ENCODE assay signal across 32 cellular contexts in genomic region chr6:3958255-3958654, GRCh38.
"Had no signal": no experiment of that assay in that cellular context is flagged by ENCODE, and none has a peak within 500 bp of the region (broad histone marks: within the 10 kb centered on the region; RNA-seq: fewer than 3 reads in every experiment).

No MANE protein-coding gene starts in this region.

- H3K9me3 ChIP-seq: adrenal gland, esophagus muscularis mucosa, gastrocnemius medialis had no signal

- H3K36me3 Mint-ChIP-seq: brain had no signal

- ATAC-seq: activated CD4-positive, alpha-beta T cell treated with anti-CD3 and anti-CD28 coated beads for 36 hours; activated CD8-positive, alpha-beta memory T cell treated with anti-CD3 and anti-CD28 coated beads, Interleukin-2, amount 10 ng/mL, durations not matched to agents 7 days and 5 days; activated CD8-positive, alpha-beta T cell treated with anti-CD3 and anti-CD28 coated beads, Interleukin-2, amount 10 ng/mL, durations not matched to agents 7 days and 5 days; effector memory CD8-positive, alpha-beta T cell; foreskin keratinocyte; gastrocnemius medialis had no signal

- H3K27ac ChIP-seq: adrenal gland, esophagus muscularis mucosa, foreskin keratinocyte, gastrocnemius medialis had no signal

- H3K27ac Mint-ChIP-seq: activated CD4-positive, alpha-beta memory T cell treated with anti-CD3 and anti-CD28 coated beads for 36 hours; activated CD4-positive, alpha-beta T cell treated with anti-CD3 and anti-CD28 coated beads for 36 hours; activated CD4-positive, alpha-beta T cell treated with anti-CD3 and anti-CD28 coated beads, Interleukin-2, amount 10 ng/mL, durations not matched to agents 24 days and 14 days; activated CD8-positive, alpha-beta memory T cell treated with anti-CD3 and anti-CD28 coated beads, Interleukin-2, amount 10 ng/mL, durations not matched to agents 7 days and 5 days; activated CD8-positive, alpha-beta T cell treated with anti-CD3 and anti-CD28 coated beads, Interleukin-2, amount 10 ng/mL, durations not matched to agents 7 days and 5 days; activated naive CD4-positive, alpha-beta T cell treated with anti-CD3 and anti-CD28 coated beads for 36 hours; activated naive CD4-positive, alpha-beta T cell treated with anti-CD3 and anti-CD28 coated beads, Interleukin-2, amount 50 U/mL, for 24 hours; activated naive CD8-positive, alpha-beta T cell treated with anti-CD3 and anti-CD28 coated beads for 36 hours; activated naive CD8-positive, alpha-beta T cell treated with anti-CD3 and anti-CD28 coated beads, Interleukin-2, amount 50 U/mL, for 24 hours; activated T-helper 1 cell treated with anti-CD3 and anti-CD28 coated beads, Interleukin-12 subunit alpha, Interleukin-12 subunit beta, Interleukin-2, Interleukin-4 antibody, amounts not matched to agents 30 ng/mL and 10 ng/mL and 1 ng/mL, durations not matched to agents 14 hours and 24 hours and 36 hours; activated T-helper 2 cell treated with anti-CD3 and anti-CD28 coated beads, Interferon-gamma antibody, Interleukin-2, Interleukin-4, amounts not matched to agents 10 μg/mL and 5 μg/mL and 100 μg/mL, durations not matched to agents 14 hours and 24 hours and 36 hours; brain; effector memory CD8-positive, alpha-beta T cell had no signal

- H3K36me3 ChIP-seq: adrenal gland, esophagus muscularis mucosa, gastrocnemius medialis had no signal

- H3K4me3 Mint-ChIP-seq: activated CD4-positive, alpha-beta memory T cell treated with anti-CD3 and anti-CD28 coated beads for 36 hours; activated CD4-positive, alpha-beta T cell treated with anti-CD3 and anti-CD28 coated beads for 36 hours; activated CD4-positive, alpha-beta T cell treated with anti-CD3 and anti-CD28 coated beads, Interleukin-2, amount 10 ng/mL, durations not matched to agents 24 days and 14 days; activated CD8-positive, alpha-beta memory T cell treated with anti-CD3 and anti-CD28 coated beads, Interleukin-2, amount 10 ng/mL, durations not matched to agents 7 days and 5 days; activated CD8-positive, alpha-beta T cell treated with anti-CD3 and anti-CD28 coated beads, Interleukin-2, amount 10 ng/mL, durations not matched to agents 7 days and 5 days; activated naive CD4-positive, alpha-beta T cell treated with anti-CD3 and anti-CD28 coated beads for 36 hours; activated naive CD4-positive, alpha-beta T cell treated with anti-CD3 and anti-CD28 coated beads, Interleukin-2, amount 50 U/mL, for 24 hours; activated naive CD8-positive, alpha-beta T cell treated with anti-CD3 and anti-CD28 coated beads for 36 hours; activated naive CD8-positive, alpha-beta T cell treated with anti-CD3 and anti-CD28 coated beads, Interleukin-2, amount 50 U/mL, for 24 hours; activated T-helper 1 cell treated with anti-CD3 and anti-CD28 coated beads, Interleukin-12 subunit alpha, Interleukin-12 subunit beta, Interleukin-2, Interleukin-4 antibody, amounts not matched to agents 30 ng/mL and 10 ng/mL and 1 ng/mL, durations not matched to agents 14 hours and 24 hours and 36 hours; brain; effector memory CD8-positive, alpha-beta T cell had no signal

- H3K4me1 ChIP-seq: adrenal gland, gastrocnemius medialis had no signal

- DNase-seq: activated CD4-positive, alpha-beta memory T cell treated with anti-CD3 and anti-CD28 coated beads for 36 hours; activated CD4-positive, alpha-beta T cell treated with anti-CD3 and anti-CD28 coated beads for 36 hours; activated CD4-positive, alpha-beta T cell treated with anti-CD3 and anti-CD28 coated beads, Interleukin-2, amount 10 ng/mL, durations not matched to agents 24 days and 14 days; activated CD4-positive, CD25-positive, alpha-beta regulatory T cell; activated CD4-positive, CD25-positive, alpha-beta regulatory T cell treated with anti-CD3 and anti-CD28 coated beads, Interleukin-2, amount 50 U/mL, for 72 hours; activated CD8-positive, alpha-beta memory T cell treated with anti-CD3 and anti-CD28 coated beads, Interleukin-2, amount 10 ng/mL, durations not matched to agents 7 days and 5 days; activated CD8-positive, alpha-beta memory T cell treated with anti-CD3 and anti-CD28 coated beads, Interleukin-2, amount 50 U/mL, for 4 hours; activated CD8-positive, alpha-beta T cell treated with anti-CD3 and anti-CD28 coated beads, Interleukin-2, amount 10 ng/mL, durations not matched to agents 7 days and 5 days; activated effector memory CD4-positive, alpha-beta T cell treated with anti-CD3 and anti-CD28 coated beads, Interleukin-2, amount 50 U/mL, for 16 hours; activated naive CD4-positive, alpha-beta T cell treated with anti-CD3 and anti-CD28 coated beads for 36 hours; activated naive CD8-positive, alpha-beta T cell treated with anti-CD3 and anti-CD28 coated beads for 36 hours; activated naive CD8-positive, alpha-beta T cell treated with anti-CD3 and anti-CD28 coated beads, Interleukin-2, amount 50 U/mL, for 24 hours; activated T-cell treated with anti-CD3 and anti-CD28 coated beads, Interleukin-2, amount 50 U/mL, for 1 hour; activated T-cell treated with anti-CD3 and anti-CD28 coated beads, Interleukin-2, amount 50 U/mL, for 48 hours; adrenal gland; amygdala; aorta; caudate nucleus; cortex of kidney; dermis blood vessel endothelial cell; effector CD4-positive, alpha-beta T cell; effector memory CD8-positive, alpha-beta T cell; erythroblast; foreskin keratinocyte; gastrocnemius medialis; glutamatergic neuron; T-helper 2 cell had no signal

- H3K4me3 ChIP-seq: adrenal gland, esophagus muscularis mucosa, gastrocnemius medialis had no signal

- H3K9me3 Mint-ChIP-seq: activated CD4-positive, alpha-beta T cell treated with anti-CD3 and anti-CD28 coated beads, Interleukin-2, amount 10 ng/mL, durations not matched to agents 24 days and 14 days had no signal

- H3K27me3 ChIP-seq: adrenal gland, esophagus muscularis mucosa, foreskin keratinocyte, gastrocnemius medialis had no signal

- H3K4me1 Mint-ChIP-seq: activated CD4-positive, alpha-beta T cell treated with anti-CD3 and anti-CD28 coated beads for 36 hours; activated CD4-positive, alpha-beta T cell treated with anti-CD3 and anti-CD28 coated beads, Interleukin-2, amount 10 ng/mL, durations not matched to agents 24 days and 14 days; activated naive CD4-positive, alpha-beta T cell treated with anti-CD3 and anti-CD28 coated beads, Interleukin-2, amount 50 U/mL, for 24 hours; activated naive CD8-positive, alpha-beta T cell treated with anti-CD3 and anti-CD28 coated beads for 36 hours; activated naive CD8-positive, alpha-beta T cell treated with anti-CD3 and anti-CD28 coated beads, Interleukin-2, amount 50 U/mL, for 24 hours had no signal
